In the genomic region with DNA sequence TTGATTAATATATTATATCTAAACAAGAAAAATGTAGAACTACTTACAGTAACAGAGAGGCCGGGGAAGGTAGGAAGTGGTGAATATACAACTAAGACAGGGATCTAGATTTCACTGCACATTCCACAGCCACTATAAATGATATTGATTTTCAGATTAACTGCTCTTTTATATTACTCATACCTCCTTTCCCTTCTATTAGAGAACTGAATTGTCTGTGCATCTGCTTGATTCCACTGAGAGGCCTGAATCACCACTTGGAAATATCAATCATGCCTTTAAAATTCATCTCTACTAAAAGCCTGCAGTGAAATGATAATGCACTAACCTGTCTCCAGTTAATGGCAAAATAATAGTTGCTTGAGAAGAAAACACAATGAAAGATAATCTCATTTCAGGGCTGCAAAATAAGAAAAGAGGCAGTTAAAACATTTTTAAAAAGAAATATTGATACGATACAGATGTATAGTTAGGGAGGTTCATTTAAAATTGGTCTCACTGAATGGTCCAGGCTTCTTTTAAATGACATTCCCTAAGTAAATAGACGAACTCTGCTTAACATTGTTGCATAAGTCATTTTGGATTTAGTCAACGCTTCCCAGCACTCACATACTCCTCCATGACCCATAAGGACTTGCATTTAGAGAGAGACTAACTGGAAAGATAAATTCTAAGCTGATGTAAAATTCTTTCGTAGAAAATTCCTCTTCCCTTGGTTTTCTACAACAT, we compare ENCODE assay signal across 12 cellular contexts. TPM values are rescaled to one million over a fixed set of nuclear protein-coding genes. Genes with fewer than 3 reads are reported as not detected.
DNase-seq lines count a peak whose midpoint lies in the region; ATAC-seq, FAIRE-seq and TF ChIP-seq lines count a peak whose summit lies in the region.
"Had no signal": no experiment of that assay in that cellular context is flagged by ENCODE, and none has a peak within 500 bp of the region (broad histone marks: within the 10 kb centered on the region; RNA-seq: fewer than 3 reads in every experiment).

No MANE protein-coding gene starts in this region.

- H3K14ac ChIP-seq in mesenchymal stem cell (ENCODE audit: low read length in 2 of 2): no peak overlapping the region

- H3K4me2 ChIP-seq in HepG2 (ENCODE audit: low read depth, low read length): no peak overlapping the region
- H3K4me2 ChIP-seq in mesenchymal stem cell (ENCODE audit: low read length, poor library complexity, severe bottlenecking): no peak overlapping the region
- H3K4me2 ChIP-seq in MM.1S (ENCODE audit: low read depth, low read length): no peak overlapping the region

- H3K36me3 ChIP-seq in liver (ENCODE audit: control insufficient read depth in 4 of 4, insufficient read depth in 3 of 4, low read depth in 1 of 4, low read length in 3 of 4) (peaks cover 0 to 10% (median 4%) of the 10 kb centered on the region in 4 donors), HepG2 (replicated peaks in 1 of 2; ENCODE audit: control insufficient read depth in 1 of 2, insufficient read depth in 2 of 2, low read length in 2 of 2) (no peaks in the 10 kb centered on the region; a peak in 1 of 5 replicates), mesenchymal stem cell (ENCODE audit: control insufficient read depth in 1 of 2, insufficient read depth in 2 of 2, low read depth in 1 of 2, low read length in 2 of 2) (peaks cover 2 to 69% of the 10 kb centered on the region in 2 experiments), BE2C (peaks cover 2% of the 10 kb centered on the region; the same call in 1 of the 2 replicates), MM.1S (replicated peaks; ENCODE audit: insufficient read depth, low read length) (no peaks in the 10 kb centered on the region)

- CTCF ChIA-PET in HepG2 (lab: Yijun Ruan, JAX; ENCODE audit: low intra/inter-chr PET ratio, low total read pairs): no interaction called here

- no peak for TF ChIP-seq POLR2A in HepG2 (IDR thresholded peaks at IDR 0.05; ENCODE audit: insufficient read depth in 1 of 2, low read depth in 2 of 2, low read length in 2 of 2)

- H3F3A ChIP-seq in MM.1S (ENCODE audit: insufficient read depth, low read length): no peaks in the 10 kb centered on the region

- H3K27me3 ChIP-seq in liver (ENCODE audit: control insufficient read depth in 4 of 4, insufficient read depth in 4 of 4, low read length in 3 of 4) (no peaks in the 10 kb centered on the region), HepG2 (ENCODE audit: control insufficient read depth in 1 of 2, insufficient read depth in 2 of 2, low read length in 2 of 2) (no peaks in the 10 kb centered on the region), mesenchymal stem cell (ENCODE audit: control insufficient read depth in 1 of 2, insufficient read depth in 1 of 2, low read length in 2 of 2) (no peaks in the 10 kb centered on the region), BE2C (no peaks in the 10 kb centered on the region), MM.1S (replicated peaks; ENCODE audit: insufficient read depth, low read length) (no peaks in the 10 kb centered on the region)

- peak overlapping the region; percentile 98 for H3K27ac Mint-ChIP-seq in activated T-helper 17 cell treated with anti-CD3 and anti-CD28 coated beads, Interleukin-2, amount 50 U/mL, for 72 hours

- no peak overlapping the region for H2BK15ac ChIP-seq in mesenchymal stem cell (ENCODE audit: low read depth, poor library complexity, severe bottlenecking)

- H3K27me3 Mint-ChIP-seq in activated T-helper 17 cell treated with anti-CD3 and anti-CD28 coated beads, Interleukin-2, amount 50 U/mL, for 72 hours: no peaks in the 10 kb centered on the region
- H3K27me3 Mint-ChIP-seq: activated naive CD4-positive, alpha-beta T cell treated with anti-CD3 and anti-CD28 coated beads, Interleukin-2, amount 10 ng/mL, durations not matched to agents 7 days and 5 days had no signal

- H4K8ac ChIP-seq in mesenchymal stem cell (ENCODE audit: low read length): no peak overlapping the region

- no peak overlapping the region for H2BK5ac ChIP-seq in mesenchymal stem cell (ENCODE audit: low read depth, low read length, poor library complexity, severe bottlenecking)

- H3K4me3 ChIP-seq in liver (ENCODE audit: low read depth in 1 of 3, low read length in 3 of 3) (no peak overlapping the region), HepG2 (replicated peaks in 1 of 3; ENCODE audit: insufficient read depth in 1 of 3, low read depth in 2 of 3, low read length in 3 of 3) (no peak overlapping the region), mesenchymal stem cell (ENCODE audit: insufficient read depth in 1 of 2, low read depth in 1 of 2, low read length in 2 of 2) (peak overlapping the region in 1 of 2 experiments; percentile 92), BE2C (ENCODE audit: low read depth, low read length) (no peak overlapping the region), MM.1S (ENCODE audit: low read length) (no peak overlapping the region)

- FAIRE-seq in HepG2 (lab: Jason Lieb, UNC): no peak
- no peak for FAIRE-seq in RCC 7860 (lab: Jason Lieb, UNC)

- H2AK5ac ChIP-seq in mesenchymal stem cell (ENCODE audit: low read length, severe bottlenecking): no peak overlapping the region

- TF ChIP-seq EP300 in HepG2 (IDR thresholded peaks at IDR 0.05; ENCODE audit: low read depth in 2 of 2, low read length in 2 of 2): no peak
- no peak for TF ChIP-seq EP300 in HepG2 (CRISPR knock-in tag; IDR thresholded peaks at IDR 0.05; ENCODE audit: borderline replicate concordance)

- no peaks in the 10 kb centered on the region for H3K9me3 Mint-ChIP-seq in activated T-helper 17 cell treated with anti-CD3 and anti-CD28 coated beads, Interleukin-2, amount 50 U/mL, for 72 hours
- H3K9me3 Mint-ChIP-seq: activated naive CD4-positive, alpha-beta T cell treated with anti-CD3 and anti-CD28 coated beads, Interleukin-2, amount 10 ng/mL, durations not matched to agents 7 days and 5 days had no signal

- H3K4me3 Mint-ChIP-seq in activated T-helper 17 cell treated with anti-CD3 and anti-CD28 coated beads, Interleukin-2, amount 50 U/mL, for 72 hours: peak overlapping the region; percentile 96

- H4K20me1 ChIP-seq in HepG2 (ENCODE audit: insufficient read depth, low read length) (no peaks in the 10 kb centered on the region), MM.1S (ENCODE audit: insufficient read depth, low read length) (no peaks in the 10 kb centered on the region)

- no peak overlapping the region for H3K9ac ChIP-seq in liver (ENCODE audit: low read depth in 1 of 2, low read length in 2 of 2)
- H3K9ac ChIP-seq in HepG2 (ENCODE audit: insufficient read depth, low read depth, low read length): no peak overlapping the region
- H3K9ac ChIP-seq in mesenchymal stem cell (ENCODE audit: low read length): peak overlapping the region; percentile 97
- H3K9ac ChIP-seq in MM.1S (ENCODE audit: low read length): no peak overlapping the region

- H2BK120ac ChIP-seq in mesenchymal stem cell (ENCODE audit: low read depth, low read length): no peak overlapping the region

- peaks cover 8% of the 10 kb centered on the region for H3K79me1 ChIP-seq in mesenchymal stem cell (replicated peaks; ENCODE audit: low read length, poor library complexity, severe bottlenecking)

- no peak overlapping the region for H3K4ac ChIP-seq in mesenchymal stem cell (ENCODE audit: low read depth in 1 of 2, low read length in 2 of 2)

- H3K18ac ChIP-seq in mesenchymal stem cell (ENCODE audit: low read depth in 1 of 2, low read length in 2 of 2): no peak overlapping the region

- H3K9me3 ChIP-seq in liver (ENCODE audit: control insufficient read depth in 4 of 4, low read length in 3 of 4) (no peaks in the 10 kb centered on the region), HepG2 (ENCODE audit: low read length) (no peaks in the 10 kb centered on the region), mesenchymal stem cell (ENCODE audit: control insufficient read depth, low read length) (no peaks in the 10 kb centered on the region), BE2C (no peaks in the 10 kb centered on the region), MM.1S (replicated peaks; ENCODE audit: insufficient read depth, low read length) (no peaks in the 10 kb centered on the region)

- TF ChIP-seq CTCF in liver (IDR thresholded peaks at IDR 0.05; ENCODE audit: low read depth, low read length, missing input control) (no peak), HepG2 (CRISPR knock-in tag; IDR thresholded peaks at IDR 0.05) (no peak), BE2C (IDR thresholded peaks at IDR 0.05; ENCODE audit: low read depth, low read length) (no peak), MM.1S (IDR thresholded peaks at IDR 0.05; ENCODE audit: low read length) (no peak)

- intact Hi-C loops in HepG2 (cut with micrococcal nuclease; ENCODE audit: unreplicated experiment): no loop called here

- peak overlapping the region in 1 of 2 donors; percentile 51 for H3K27ac ChIP-seq in liver (ENCODE audit: low read depth in 1 of 2, low read length in 2 of 2)
- H3K27ac ChIP-seq in HepG2 (ENCODE audit: extremely low read length, insufficient read depth, low read length): no peak overlapping the region
- no peak overlapping the region for H3K27ac ChIP-seq in mesenchymal stem cell (ENCODE audit: low read length, poor library complexity, severe bottlenecking)
- no peak overlapping the region for H3K27ac ChIP-seq in MM.1S (ENCODE audit: low read length)

- H3K4me1 ChIP-seq in liver (ENCODE audit: control insufficient read depth in 4 of 4, insufficient read depth in 4 of 4, low read length in 3 of 4) (peaks cover 2 to 42% (median 30%) of the 10 kb centered on the region in 4 donors), HepG2 (ENCODE audit: insufficient read depth, low read length) (peaks cover 33% of the 10 kb centered on the region), mesenchymal stem cell (ENCODE audit: control insufficient read depth, insufficient read depth, low read depth, low read length) (no peaks in the 10 kb centered on the region), BE2C (peaks cover 17% of the 10 kb centered on the region), MM.1S (ENCODE audit: low read length) (0 out of 2 replicates have a peak, but pooled peaks cover 7% of the 10 kb centered on the region)

- no peak overlapping the region for H2AFZ ChIP-seq in HepG2 (ENCODE audit: low read length)
- no peak overlapping the region for H2AFZ ChIP-seq in mesenchymal stem cell (ENCODE audit: low read depth, low read length)
- H2AFZ ChIP-seq in MM.1S (ENCODE audit: low read length): no peak overlapping the region

- no peak overlapping the region for H2BK12ac ChIP-seq in mesenchymal stem cell (ENCODE audit: low read length in 2 of 2)

- DNase-seq in HepG2 (ENCODE audit: low spot score) (no peak), mesenchymal stem cell (no peak), RPMI8226 (no peak), BE2C (no peak), RCC 7860 (ENCODE audit: low spot score) (no peak), MM.1S (no peak)
- DNase-seq: activated naive CD4-positive, alpha-beta T cell treated with anti-CD3 and anti-CD28 coated beads, Interleukin-2, amount 10 ng/mL, durations not matched to agents 7 days and 5 days; effector memory CD4-positive, alpha-beta T cell; GF-D8; Right ventricle myocardium superior had no signal

- ATAC-seq in HepG2: no peak
- peak; percentile 11 for ATAC-seq in activated T-helper 17 cell treated with anti-CD3 and anti-CD28 coated beads, Interleukin-2, amount 50 U/mL, for 72 hours (replicated peaks)

- H3K4me1 Mint-ChIP-seq in activated T-helper 17 cell treated with anti-CD3 and anti-CD28 coated beads, Interleukin-2, amount 50 U/mL, for 72 hours: peaks cover 35% of the 10 kb centered on the region

- POLR2A ChIA-PET in HepG2 (lab: Yijun Ruan, JAX): no interaction called here

- H3K79me2 ChIP-seq in HepG2 (ENCODE audit: insufficient read depth, low read length): no peaks in the 10 kb centered on the region
- H3K79me2 ChIP-seq in MM.1S (ENCODE audit: low read length): no peaks in the 10 kb centered on the region

- H3K36me3 Mint-ChIP-seq in activated T-helper 17 cell treated with anti-CD3 and anti-CD28 coated beads, Interleukin-2, amount 50 U/mL, for 72 hours (ENCODE audit: low read depth): peaks cover 89% of the 10 kb centered on the region

- TF ChIP-seq RAD21 in liver (IDR thresholded peaks at IDR 0.05) (no peak), HepG2 (CRISPR knock-in tag; IDR thresholded peaks at IDR 0.05) (no peak)

- WGBS in liver: 65% methylated on average over 5 of the region's 5 CpGs
- 92% methylated on average over 5 of the region's 5 CpGs for WGBS in HepG2 (ENCODE audit: low lambda C conversion rate)
- 100% methylated on average over 1 of the region's 5 CpGs for WGBS in mesenchymal stem cell

- H4K91ac ChIP-seq in mesenchymal stem cell (ENCODE audit: low read length): no peak overlapping the region

- H3K9me2 ChIP-seq in MM.1S (replicated peaks; ENCODE audit: insufficient read depth, low read length): no peaks in the 10 kb centered on the region

- BruUV-seq in HepG2 (replicated peaks; lab: Mats Ljungman, UMichigan): no TSS peak

- in situ Hi-C loops in HepG2 (cut with HindIII; ENCODE audit: extremely low pct_ligation_motif_present, low pct_unique_long_range_greater_than_20kb): no loop called here

- no peak overlapping the region for H3K23ac ChIP-seq in mesenchymal stem cell (ENCODE audit: low read length in 2 of 2)

RNA-seq across cellular contexts. Expression of a gene that starts 3.8 kb away (rescaled TPM):
- total RNA-seq in liver (10 to 100 TPM; 19.3 to 30.5 TPM), HepG2 (2016; rRNA removed; fragmentation: Illumina TruSeq; extraction: Trizol) (8.4 and 14.5 TPM in 2 replicates)
- polyA plus RNA-seq in liver (10 to 100 TPM; 16.1 to 23.3 TPM), HepG2 (2011; rRNA removed) (4.6 and 4.8 TPM in 2 replicates)
- 0.62 and 1.0 TPM in 2 replicates for total RNA-seq in HepG2 (2016; cell fraction: cytosol; rRNA removed; fragmentation: Illumina TruSeq; extraction: Trizol; ENCODE audit: low read depth)
- total RNA-seq in HepG2 (2016; cell fraction: insoluble cytoplasmic fraction; rRNA removed; fragmentation: Illumina TruSeq; extraction: Trizol): 7.1 and 13.3 TPM in 2 replicates
- 2.1 and 3.1 TPM in 2 replicates for total RNA-seq in HepG2 (2016; cell fraction: membrane; rRNA removed; fragmentation: Illumina TruSeq; extraction: Trizol)
- total RNA-seq in HepG2 (2016; cell fraction: nucleus; rRNA removed; fragmentation: Illumina TruSeq; extraction: Trizol): 18.8 and 20.1 TPM in 2 replicates
- polyA plus RNA-seq in HepG2 (2011; cell fraction: cytosol; rRNA removed): 1.8 and 3.7 TPM in 2 replicates
- 1.8 and 2.6 TPM in 2 replicates for polyA plus RNA-seq in HepG2 (2011; cell fraction: nucleus; rRNA removed)
- polyA plus RNA-seq in HepG2 (2012): 4.9 and 8.5 TPM in 2 replicates
- 0.26 and 0.31 TPM in 2 replicates for polyA plus RNA-seq in HepG2 (2016; cell fraction: cytosol; fragmentation: Illumina TruSeq; extraction: Trizol; ENCODE audit: low read depth)
- 4.9 and 5.3 TPM in 2 replicates for polyA plus RNA-seq in HepG2 (2016; cell fraction: insoluble cytoplasmic fraction; fragmentation: Illumina TruSeq; extraction: Trizol; ENCODE audit: low read depth)
- polyA plus RNA-seq in HepG2 (2016; cell fraction: membrane; fragmentation: Illumina TruSeq; extraction: Trizol; ENCODE audit: low read depth): 0.70 and 1.4 TPM in 2 replicates
- polyA plus RNA-seq in HepG2 (2016; cell fraction: nucleus; fragmentation: Illumina TruSeq; extraction: Trizol; ENCODE audit: insufficient read depth, low read depth): 11.4 and 13.9 TPM in 2 replicates
- 4.2 TPM in 1 of 2 replicates, not detected in the other for polyA minus RNA-seq in HepG2 (2011; rRNA and poly(A)+ RNA removed; ENCODE audit: low replicate concordance)
- 6.0 and 10.0 TPM in 2 replicates for polyA minus RNA-seq in HepG2 (2011; cell fraction: cytosol; rRNA and poly(A)+ RNA removed)
- polyA minus RNA-seq in HepG2 (2011; cell fraction: nucleus; rRNA and poly(A)+ RNA removed): 21.8 and 32.9 TPM in 2 replicates
- 10 to 100 TPM; 27.4 to 52.5 TPM for total RNA-seq in activated T-helper 17 cell treated with anti-CD3 and anti-CD28 coated beads, Interleukin-2, amount 50 U/mL, for 72 hours
- polyA plus RNA-seq in mesenchymal stem cell (2013, experiment 1 of 2): 80.9 TPM
- 84.2 TPM for polyA plus RNA-seq in mesenchymal stem cell (2013, experiment 2 of 2)
- 98.4 TPM for polyA plus RNA-seq in BE2C (2012; ENCODE audit: insufficient read depth, insufficient read length, low read depth)
